ENCODE assay signal across 26 cellular contexts in genomic region chr6:143982968-143983367, GRCh38.
"Had no signal": no experiment of that assay in that cellular context is flagged by ENCODE, and none has a peak within 500 bp of the region (broad histone marks: within the 10 kb centered on the region; RNA-seq: fewer than 3 reads in every experiment).

No MANE protein-coding gene starts in this region.

- DNase-seq: colonic mucosa; cortex of kidney; effector CD8-positive, alpha-beta T cell; effector memory CD8-positive, alpha-beta T cell; endodermal cell; esophagus squamous epithelium; foreskin fibroblast; foreskin melanocyte; gastrocnemius medialis; glutamatergic neuron; head of caudate nucleus; heart right ventricle; hippocampal formation; left cardiac atrium; left lung; left ventricle myocardium superior; lower lobe of right lung; mesenchymal stem cell; midbrain; naive B cell; naive thymus-derived CD8-positive, alpha-beta T cell had no signal

- H3K36me3 ChIP-seq: colonic mucosa, esophagus squamous epithelium, gastrocnemius medialis, heart right ventricle, left lung, lower lobe of right lung had no signal

- H3K27me3 ChIP-seq: colonic mucosa, esophagus squamous epithelium, gastrocnemius medialis, heart right ventricle, left lung had no signal

- H3K27ac ChIP-seq: colonic mucosa, epithelial cell of prostate, esophagus squamous epithelium, gastrocnemius medialis, heart right ventricle, left lung, lower lobe of right lung had no signal

- ATAC-seq: effector memory CD8-positive, alpha-beta T cell; esophagus mucosa; gastrocnemius medialis; heart right ventricle; left cardiac atrium; left lung; left ventricle myocardium superior; lower lobe of right lung; naive thymus-derived CD8-positive, alpha-beta T cell had no signal

- H3K9me3 ChIP-seq: colonic mucosa, esophagus squamous epithelium, gastrocnemius medialis, left lung, lower lobe of right lung had no signal

- FAIRE-seq: endometrium, islet of Langerhans, keratinocyte had no signal

- H3K4me3 ChIP-seq: colonic mucosa, esophagus squamous epithelium, gastrocnemius medialis, heart right ventricle, left lung, lower lobe of right lung had no signal

- H3K4me1 ChIP-seq: colonic mucosa, esophagus squamous epithelium, gastrocnemius medialis, left lung, lower lobe of right lung had no signal
